ENCODE assay signal across 17 cellular contexts in the genomic region with DNA sequence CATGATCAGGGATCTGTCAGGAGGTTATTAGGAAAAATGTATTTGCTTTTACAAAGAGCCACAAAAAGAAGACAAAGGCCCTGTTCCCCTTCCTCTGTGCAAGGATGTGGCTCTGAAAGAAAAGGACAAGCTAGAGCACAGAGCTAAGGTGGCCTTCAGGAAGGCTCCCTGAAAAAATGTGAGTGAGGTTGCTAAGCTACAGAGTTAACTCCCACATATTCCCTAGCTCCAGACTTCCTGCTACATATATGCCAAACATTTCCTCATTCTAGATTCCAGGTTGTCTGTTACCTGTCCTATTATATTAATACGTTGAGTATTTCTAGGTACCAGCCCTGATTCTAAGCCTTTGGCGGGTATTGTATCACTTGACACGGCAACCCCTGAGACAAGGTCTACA.
DNase-seq lines count a peak whose midpoint lies in the region; ATAC-seq, FAIRE-seq and TF ChIP-seq lines count a peak whose summit lies in the region.
"Had no signal": no experiment of that assay in that cellular context is flagged by ENCODE, and none has a peak within 500 bp of the region (broad histone marks: within the 10 kb centered on the region; RNA-seq: fewer than 3 reads in every experiment).

No MANE protein-coding gene starts in this region.

- no peaks in the 10 kb centered on the region for H3K9me3 Mint-ChIP-seq in endothelial cell (ENCODE audit: unreplicated experiment)

- no peaks in the 10 kb centered on the region for H3K36me3 Mint-ChIP-seq in endothelial cell (ENCODE audit: low read depth, unreplicated experiment)

- peaks cover 3% of the 10 kb centered on the region for H3K4me1 ChIP-seq in mucosa of descending colon (ENCODE audit: low read depth)
- peaks cover 0 to 2% of the 10 kb centered on the region in 2 donors for H3K4me1 ChIP-seq in small intestine (ENCODE audit: control insufficient read depth in 2 of 2, insufficient read depth in 1 of 2, low read depth in 1 of 2, low read length in 1 of 2)
- no peaks in the 10 kb centered on the region for H3K4me1 ChIP-seq in effector memory CD4-positive, alpha-beta T cell (ENCODE audit: control insufficient read depth, insufficient read depth, low read length, poor library complexity, severe bottlenecking)

- H3K27ac ChIP-seq in small intestine (ENCODE audit: low read depth in 1 of 2, low read length in 1 of 2) = no peak overlapping the region
- H3K27ac ChIP-seq in effector memory CD4-positive, alpha-beta T cell (ENCODE audit: insufficient read depth, low read length, poor library complexity, severe bottlenecking) = no peak overlapping the region
- H3K27ac ChIP-seq: 22Rv1 had no signal

- peak; percentile 98 for ATAC-seq in mucosa of descending colon
- ATAC-seq: Right ventricle myocardium inferior had no signal

- 73 to 88% (median 75%) methylated on average over 3 of the region's 3 CpGs for WGBS in small intestine, 3 donors

- H3K27me3 Mint-ChIP-seq in endothelial cell (ENCODE audit: unreplicated experiment) = peaks cover 1% of the 10 kb centered on the region

- peak overlapping the region; percentile 70 for H3K27ac Mint-ChIP-seq in endothelial cell (ENCODE audit: unreplicated experiment)

- H3K4me3 Mint-ChIP-seq in endothelial cell (ENCODE audit: unreplicated experiment) = no peak overlapping the region

- intact Hi-C loops in mucosa of descending colon (cut with DNase I, micrococcal nuclease) = no loop called here
- intact Hi-C loops in posterior cingulate gyrus (cut with DNase I) = no loop called here

- H3K27me3 ChIP-seq in small intestine (ENCODE audit: control insufficient read depth in 2 of 2, insufficient read depth in 2 of 2, low read length in 2 of 2) = no peaks in the 10 kb centered on the region
- H3K27me3 ChIP-seq in effector memory CD4-positive, alpha-beta T cell (replicated peaks; ENCODE audit: control insufficient read depth, insufficient read depth, low read length, poor library complexity, severe bottlenecking) = no peaks in the 10 kb centered on the region

- peaks cover 6% of the 10 kb centered on the region for H3K4me1 Mint-ChIP-seq in endothelial cell (ENCODE audit: unreplicated experiment)

- H3K4me3 ChIP-seq in mucosa of descending colon = no peak overlapping the region
- no peak overlapping the region for H3K4me3 ChIP-seq in small intestine (ENCODE audit: low read depth in 1 of 2, low read length in 2 of 2)
- no peak overlapping the region for H3K4me3 ChIP-seq in effector memory CD4-positive, alpha-beta T cell (ENCODE audit: insufficient read depth, low read depth, low read length, poor library complexity, severe bottlenecking)

- H3K9me3 ChIP-seq in mucosa of descending colon (no peaks in the 10 kb centered on the region), small intestine (ENCODE audit: control insufficient read depth, low read depth) (no peaks in the 10 kb centered on the region)
- no peaks in the 10 kb centered on the region for H3K9me3 ChIP-seq in effector memory CD4-positive, alpha-beta T cell (ENCODE audit: control insufficient read depth, low read length)

- DNase-seq in DMS153 (lab: John Stamatoyannopoulos, UW) (peak; percentile 43), DMS153 treated with DMSO at 0.1 percent for 48 hours (lab: John Stamatoyannopoulos, UW; ENCODE audit: unreplicated experiment) (no peak), endothelial cell (ENCODE audit: low spot score) (no peak), mucosa of descending colon (peak in 1 of 3 donors; percentile 15), small intestine (peak; percentile 48), D341Med (ENCODE audit: low spot score) (no peak), posterior cingulate gyrus (no peak)
- no peak for DNase-seq in effector memory CD4-positive, alpha-beta T cell
- DNase-seq: DMS 273 treated with DMSO at 0.1 percent for 48 hours, HCEC 1CT, NCI-H1092 treated with DMSO at 0.1 percent for 48 hours, NCI-H146, NCI-H2081, NCI-H2171 treated with DMSO at 0.1 percent for 48 hours, NCI-H446 treated with DMSO at 0.1 percent for 48 hours had no signal

- H3K36me3 ChIP-seq in mucosa of descending colon (ENCODE audit: low read depth) (no peaks in the 10 kb centered on the region), small intestine (ENCODE audit: control insufficient read depth in 2 of 2, insufficient read depth in 2 of 2, low read length in 2 of 2) (no peaks in the 10 kb centered on the region)
- no peaks in the 10 kb centered on the region for H3K36me3 ChIP-seq in effector memory CD4-positive, alpha-beta T cell (ENCODE audit: control insufficient read depth, insufficient read depth, low read length)

- no peak for FAIRE-seq in small intestine (lab: Jason Lieb, UNC)

- no peak for TF ChIP-seq CTCF in endothelial cell (IDR thresholded peaks at IDR 0.05; ENCODE audit: unreplicated experiment)
- TF ChIP-seq CTCF in mucosa of descending colon (IDR thresholded peaks at IDR 0.05) = no peak

Comparison
In these comparisons a context has a peak if more than half of its experiments do, and no peak if none do; other contexts are left out.
1. DNase-seq: peak in DMS153 (single experiment) and small intestine (single experiment); none in DMS153 treated with DMSO at 0.1 percent for 48 hours (single experiment), endothelial cell (single experiment), effector memory CD4-positive, alpha-beta T cell (0 of 3), D341Med (single experiment) and posterior cingulate gyrus (0 of 10).